15 cellular contexts compared by ENCODE assay signal in the genomic region with DNA sequence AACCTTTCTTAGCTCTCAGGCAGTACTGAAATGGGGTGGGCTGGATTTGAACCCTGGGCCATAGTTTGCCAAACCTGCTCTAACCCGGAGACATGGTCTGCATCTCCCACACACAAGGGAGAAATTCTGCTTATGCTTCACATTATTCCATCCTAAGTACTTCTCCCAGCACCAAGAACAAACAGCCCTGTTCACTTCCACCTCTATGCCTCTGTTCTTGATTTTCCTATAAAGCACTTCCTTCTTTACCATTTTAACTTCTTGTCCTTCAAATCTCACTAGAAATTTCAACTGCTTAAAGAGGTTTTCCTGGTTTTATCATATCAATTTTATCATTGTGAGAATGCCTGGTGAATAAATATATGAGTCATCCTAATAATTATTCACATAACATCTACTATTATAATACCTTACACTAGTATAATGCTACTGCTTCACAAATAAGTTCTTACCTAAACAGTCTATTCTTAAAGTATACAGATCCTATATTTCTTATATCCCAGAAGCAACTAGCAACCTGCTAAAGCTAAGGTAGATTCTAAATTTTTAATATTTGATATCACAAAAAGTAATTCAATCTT. TPM values are rescaled to one million over a fixed set of nuclear protein-coding genes. Genes with fewer than 3 reads are reported as not detected.
DNase-seq lines count a peak whose midpoint lies in the region; ATAC-seq, FAIRE-seq and TF ChIP-seq lines count a peak whose summit lies in the region.
"Had no signal": no experiment of that assay in that cellular context is flagged by ENCODE, and none has a peak within 500 bp of the region (broad histone marks: within the 10 kb centered on the region; RNA-seq: fewer than 3 reads in every experiment).

No MANE protein-coding gene starts in this region.

- FAIRE-seq in A549 (lab: Jason Lieb, UNC): no peak

- WGBS in A549 (ENCODE audit: missing lambda C conversion rate): 46% methylated on average over 1 of the region's 1 CpG

- POLR2A ChIA-PET in A549 (lab: Yijun Ruan, JAX): no interaction called here
- POLR2A ChIA-PET in activated CD8-positive, alpha-beta T cell treated with anti-CD3 and anti-CD28 coated beads for 36 hours (lab: Charles Lee): no interaction called here

- no peak for TF ChIP-seq EP300 in A549 (IDR thresholded peaks at IDR 0.05)

- no peak for DNase-seq in A549 (ENCODE audit: low read depth in 1 of 2, low spot score in 1 of 2)
- no peak for DNase-seq in HFFc6
- DNase-seq in activated naive CD8-positive, alpha-beta T cell treated with anti-CD3 and anti-CD28 coated beads, Interleukin-2, amount 50 U/mL, for 24 hours: no peak
- DNase-seq in left lung: no peak
- no peak for DNase-seq in activated CD8-positive, alpha-beta T cell treated with anti-CD3 and anti-CD28 coated beads for 36 hours
- DNase-seq in NCI-H345 treated with DMSO at 0.1 percent for 48 hours (lab: John Stamatoyannopoulos, UW; ENCODE audit: unreplicated experiment): no peak
- DNase-seq in activated CD4-positive, CD25-positive, alpha-beta regulatory T cell (lab: John Stamatoyannopoulos, UW): no peak
- DNase-seq: activated naive CD4-positive, alpha-beta T cell treated with anti-CD3 and anti-CD28 coated beads for 36 hours; H9; Karpas-422 had no signal

- TF ChIP-seq RAD21 in A549 (conservative IDR thresholded peaks at IDR 0.05 in 1 of 2, IDR thresholded peaks at IDR 0.05 in 1 of 2): no peak

- H3K27ac ChIP-seq in A549 (0 out of 6 replicates have a peak overlapping the region, but pooled peaks of 1 of the 2 experiments have one; percentile 46), left lung (peak overlapping the region in 1 of 2 donors; percentile 25)
- H3K27ac ChIP-seq: epithelial cell of prostate, parathyroid adenoma, vagina had no signal

- H3K36me3 ChIP-seq in left lung: peaks cover 0 to 24% of the 10 kb centered on the region in 2 donors

- H3K4me3 Mint-ChIP-seq in HFFc6: no peak overlapping the region
- H3K4me3 Mint-ChIP-seq in activated naive CD8-positive, alpha-beta T cell treated with anti-CD3 and anti-CD28 coated beads, Interleukin-2, amount 50 U/mL, for 24 hours: no peak overlapping the region
- no peak overlapping the region for H3K4me3 Mint-ChIP-seq in activated CD8-positive, alpha-beta T cell treated with anti-CD3 and anti-CD28 coated beads for 36 hours
- H3K4me3 Mint-ChIP-seq: activated naive CD4-positive, alpha-beta T cell treated with anti-CD3 and anti-CD28 coated beads for 36 hours; H9 had no signal

- intact Hi-C loops in left lung (cut with DNase I): no loop called here
- intact Hi-C loops in activated CD8-positive, alpha-beta T cell treated with anti-CD3 and anti-CD28 coated beads for 36 hours (cut with micrococcal nuclease): no loop called here

- TF ChIP-seq CTCF in A549 (IDR thresholded peaks at IDR 0.05) (no peak), HFFc6 (IDR thresholded peaks at IDR 0.05) (no peak), left lung (IDR thresholded peaks at IDR 0.05) (no peak)
- TF ChIP-seq CTCF in activated CD8-positive, alpha-beta T cell treated with anti-CD3 and anti-CD28 coated beads for 36 hours (IDR thresholded peaks at IDR 0.05): no peak

- CTCF ChIA-PET in A549 (lab: Yijun Ruan, JAX): no interaction called here
- CTCF ChIA-PET in activated CD8-positive, alpha-beta T cell treated with anti-CD3 and anti-CD28 coated beads for 36 hours (lab: Charles Lee): interaction anchor here (1.5 kb wide), 1 partner anchor 43 kb away, joined by 3 read pairs; no protein-coding TSS in a partner anchor

- H3K4me3 ChIP-seq in A549: no peak overlapping the region
- H3K4me3 ChIP-seq in left lung: no peak overlapping the region
- H3K4me3 ChIP-seq: vagina had no signal

- H3K27me3 Mint-ChIP-seq in HFFc6 (ENCODE audit: insufficient read depth): no peaks in the 10 kb centered on the region; the same call in 1 of the 2 replicates
- no peaks in the 10 kb centered on the region for H3K27me3 Mint-ChIP-seq in activated naive CD8-positive, alpha-beta T cell treated with anti-CD3 and anti-CD28 coated beads, Interleukin-2, amount 50 U/mL, for 24 hours
- H3K27me3 Mint-ChIP-seq in activated CD8-positive, alpha-beta T cell treated with anti-CD3 and anti-CD28 coated beads for 36 hours: no peaks in the 10 kb centered on the region

- H3K9me3 ChIP-seq in A549 (no peaks in the 10 kb centered on the region), left lung (no peaks in the 10 kb centered on the region)
- H3K9me3 ChIP-seq: vagina had no signal

- H3K36me3 Mint-ChIP-seq in HFFc6 (ENCODE audit: low read depth): peaks cover 52% of the 10 kb centered on the region
- peaks cover 47% of the 10 kb centered on the region for H3K36me3 Mint-ChIP-seq in activated naive CD8-positive, alpha-beta T cell treated with anti-CD3 and anti-CD28 coated beads, Interleukin-2, amount 50 U/mL, for 24 hours (ENCODE audit: low read depth)
- peaks cover 43% of the 10 kb centered on the region for H3K36me3 Mint-ChIP-seq in activated CD8-positive, alpha-beta T cell treated with anti-CD3 and anti-CD28 coated beads for 36 hours (ENCODE audit: low read depth)

- no peaks in the 10 kb centered on the region for H3K27me3 ChIP-seq in left lung
- H3K27me3 ChIP-seq: vagina had no signal

- peaks cover 85% of the 10 kb centered on the region for H3K4me1 Mint-ChIP-seq in HFFc6 (ENCODE audit: low read depth)
- peaks cover 71% of the 10 kb centered on the region for H3K4me1 Mint-ChIP-seq in activated naive CD8-positive, alpha-beta T cell treated with anti-CD3 and anti-CD28 coated beads, Interleukin-2, amount 50 U/mL, for 24 hours
- H3K4me1 Mint-ChIP-seq in activated CD8-positive, alpha-beta T cell treated with anti-CD3 and anti-CD28 coated beads for 36 hours (ENCODE audit: low read depth): peaks cover 63% of the 10 kb centered on the region

- peak overlapping the region; percentile 39 for H3K4me2 ChIP-seq in A549

- peak overlapping the region; percentile 34; the same call in 1 of the 2 replicates for H3K27ac Mint-ChIP-seq in HFFc6
- H3K27ac Mint-ChIP-seq in activated naive CD8-positive, alpha-beta T cell treated with anti-CD3 and anti-CD28 coated beads, Interleukin-2, amount 50 U/mL, for 24 hours: peak overlapping the region; percentile 29
- no peak overlapping the region for H3K27ac Mint-ChIP-seq in activated CD8-positive, alpha-beta T cell treated with anti-CD3 and anti-CD28 coated beads for 36 hours
- H3K27ac Mint-ChIP-seq: activated naive CD4-positive, alpha-beta T cell treated with anti-CD3 and anti-CD28 coated beads for 36 hours had no signal

- ATAC-seq in A549 (peak in 1 of 2 experiments; percentile 58; a peak in 3 of 6 replicates), left lung (peak; percentile 47), HG03097 (IDR thresholded peaks at IDR 0.05; ENCODE audit: low FRiP score, unreplicated experiment) (no peak)
- no peak for ATAC-seq in activated naive CD8-positive, alpha-beta T cell treated with anti-CD3 and anti-CD28 coated beads, Interleukin-2, amount 50 U/mL, for 24 hours
- ATAC-seq in activated CD8-positive, alpha-beta T cell treated with anti-CD3 and anti-CD28 coated beads for 36 hours: no peak
- ATAC-seq: left lobe of liver had no signal

- H3K4me1 ChIP-seq in A549: peaks cover 28% of the 10 kb centered on the region
- H3K4me1 ChIP-seq in left lung: peaks cover 26 to 80% of the 10 kb centered on the region in 2 donors
- H3K4me1 ChIP-seq: parathyroid adenoma had no signal

- no peaks in the 10 kb centered on the region for H3K9me3 Mint-ChIP-seq in HFFc6
- H3K9me3 Mint-ChIP-seq in activated naive CD8-positive, alpha-beta T cell treated with anti-CD3 and anti-CD28 coated beads, Interleukin-2, amount 50 U/mL, for 24 hours: peaks cover 4% of the 10 kb centered on the region
- no peaks in the 10 kb centered on the region for H3K9me3 Mint-ChIP-seq in activated CD8-positive, alpha-beta T cell treated with anti-CD3 and anti-CD28 coated beads for 36 hours
- H3K9me3 Mint-ChIP-seq: activated naive CD4-positive, alpha-beta T cell treated with anti-CD3 and anti-CD28 coated beads for 36 hours; H9 had no signal

- no peak for TF ChIP-seq POLR2A in A549 (IDR thresholded peaks at IDR 0.05; ENCODE audit: low read length)

TF ChIP-seq in A549, 52 proteins besides CTCF, POLR2A, EP300 and RAD21:
- TF ChIP-seq FOSL2 (IDR thresholded peaks at IDR 0.05) (no peak), FOSL2 (CRISPR knock-in tag; IDR thresholded peaks at IDR 0.05) (peak; percentile 52), CBX2 (IDR thresholded peaks at IDR 0.05; ENCODE audit: borderline replicate concordance, low read depth) (no peak)
TF ChIP-seq in A549: peak in this region for 1.

RNA-seq across cellular contexts. Expression of a gene that starts 12.7 kb away (rescaled TPM):
- polyA plus RNA-seq in A549 (2011; rRNA removed): 7.9 and 8.4 TPM in 2 replicates
- polyA plus RNA-seq in A549 (2012; cell fraction: cytosol; rRNA removed): 1.3 and 1.8 TPM in 2 replicates
- polyA plus RNA-seq in A549 (2012; cell fraction: nucleus; rRNA removed): 1.0 and 1.7 TPM in 2 replicates
- 5.6 to 6.8 TPM (median 6.3 TPM) in 3 replicates for polyA plus RNA-seq in A549 (2017; fragmentation: RNase III; extraction: RNeasy Plus Mini Kit Qiagen cat#74134 plus additional on column Dnase treatment)
- 7.7 and 7.9 TPM in 2 replicates for polyA minus RNA-seq in A549 (2011; rRNA and poly(A)+ RNA removed)
- total RNA-seq in HFFc6 (2021; fragmentation: NEBNext Ultra II Directional; extraction: Animal tissue kit (Norgen Biotek cat#: 25700)): 10 to 100 TPM; 12.1 to 15.9 (median 14.9) TPM
- 10 to 100 TPM; 22.7 to 28.7 TPM for total RNA-seq in left lung
- 10 to 100 TPM; 16.6 to 16.7 TPM for total RNA-seq in activated CD8-positive, alpha-beta T cell treated with anti-CD3 and anti-CD28 coated beads for 36 hours
